Comparison of ENCODE assay signal across 8 cellular contexts in genomic region chr6:134174790-134175531, GRCh38.
DNase-seq lines count a peak whose midpoint lies in the region; ATAC-seq and TF ChIP-seq lines count a peak whose summit lies in the region.

No MANE protein-coding gene starts in this region.

- TF ChIP-seq POLR2A in GM19099 (IDR thresholded peaks at IDR 0.05; ENCODE audit: extremely low read depth, insufficient read length, low read depth), result peak; percentile 96

- H3K27ac ChIP-seq in cingulate gyrus (ENCODE audit: low read depth, low read length), result peak overlapping the region; percentile 96

- DNase-seq in Ammon's horn (ENCODE audit: low spot score), result peak; percentile 97
- peak; percentile 75 for DNase-seq in NCI-H460 (ENCODE audit: extremely low read depth, low read depth)
- DNase-seq in activated CD4-positive, alpha-beta T cell treated with anti-CD3 and anti-CD28 coated beads for 48 hours, result peak; percentile 95
- DNase-seq in left kidney (ENCODE audit: low read depth, low spot score), result peak; percentile 94
- peak; percentile 90 for DNase-seq in stimulated activated CD4-positive, alpha-beta T cell treated with anti-CD3 and anti-CD28 coated beads, Interleukin-1b, Interleukin-23, amount 100 ng/mL, for 48 hours

- peak; percentile 78 for ATAC-seq in HG03354 (IDR thresholded peaks at IDR 0.05; ENCODE audit: poor library complexity, severe bottlenecking, unreplicated experiment)

Comparison
In these comparisons a context has a peak if more than half of its experiments do, and no peak if none do; other contexts are left out.
1. Peak in every context shown above with its lines: DNase-seq, ATAC-seq and H3K27ac ChIP-seq.